23 cellular contexts compared by ENCODE assay signal in genomic region chr2:46663614-46664013, GRCh38. TPM values are rescaled to one million over a fixed set of nuclear protein-coding genes. Genes with fewer than 3 reads are reported as not detected.
A peak's percentile ranks its signal among the peaks of the same experiment; 100 is the strongest.
DNase-seq lines count a peak whose midpoint lies in the region; ATAC-seq and TF ChIP-seq lines count a peak whose summit lies in the region.
"Had no signal": no experiment of that assay in that cellular context is flagged by ENCODE, and none has a peak within 500 bp of the region (broad histone marks: within the 10 kb centered on the region; RNA-seq: fewer than 3 reads in every experiment).

No MANE protein-coding gene starts in this region.

- no peaks in the 10 kb centered on the region for H3K9me3 ChIP-seq in psoas muscle
- H3K9me3 ChIP-seq: BLaER1 treated with 17β-estradiol and CSF1 and Interleukin-3, amounts not matched to agents 10 nM and 100 nM; Caco-2; gastrocnemius medialis; prostate gland; upper lobe of left lung had no signal

- 22 to 55% (median 33%) methylated on average over 2 of the region's 2 CpGs for whole genome bisulfite sequencing in psoas muscle, 3 donors

- intact Hi-C loops in psoas muscle (cut with DNase I), result loop anchor here (1.0 to 10.0 kb wide), 2 partner anchors 19 to 111 kb away; no protein-coding TSS in a partner anchor

- DNase-seq in DMS53 (lab: John Stamatoyannopoulos, UW), result peak; percentile 32
- DNase-seq in DMS53 treated with DMSO at 0.1 percent for 48 hours (lab: John Stamatoyannopoulos, UW; ENCODE audit: unreplicated experiment), result no peak
- peak; percentile 44 for DNase-seq in HT1080 (ENCODE audit: low read depth)
- DNase-seq in glomerular visceral epithelial cell (ENCODE audit: extremely low spot score), result peak; percentile 4
- DNase-seq in psoas muscle, result no peak
- no peak for DNase-seq in nucleus accumbens (lab: John Stamatoyannopoulos, UW)
- DNase-seq: activated B cell treated with CpG ODN at 0.5 μM for 24 hours; activated CD4-positive, alpha-beta T cell treated with anti-CD3 and anti-CD28 coated beads, Interleukin-2, amount 50 U/mL, for 48 hours; activated CD8-positive, alpha-beta memory T cell treated with anti-CD3 and anti-CD28 coated beads, Interleukin-2, amount 50 U/mL, for 48 hours; activated naive CD8-positive, alpha-beta T cell treated with anti-CD3 and anti-CD28 coated beads for 36 hours; Caco-2; EL; erythroblast; gastrocnemius medialis; left colon; NCI-H1417 treated with DMSO at 0.1 percent for 48 hours; NCI-H524 treated with DMSO at 0.1 percent for 48 hours; stimulated activated CD4-positive, alpha-beta T cell treated with anti-CD3 and anti-CD28 coated beads, Interleukin-12 subunit alpha, Interleukin-12 subunit beta, amount 100 ng/mL, for 4 hours; upper lobe of left lung had no signal

- H3K4me3 ChIP-seq in psoas muscle, result no peak overlapping the region
- H3K4me3 ChIP-seq: BLaER1 treated with 17β-estradiol and CSF1 and Interleukin-3, amounts not matched to agents 10 nM and 100 nM; gastrocnemius medialis; prostate gland; upper lobe of left lung had no signal

- H3K4me1 ChIP-seq in psoas muscle, result peaks cover 17% of the 10 kb centered on the region
- H3K4me1 ChIP-seq: Caco-2, prostate gland, upper lobe of left lung had no signal

- no peaks in the 10 kb centered on the region for H3K27me3 ChIP-seq in psoas muscle (ENCODE audit: insufficient read depth in 3 of 3, low read length in 2 of 3)
- H3K27me3 ChIP-seq: BLaER1 treated with 17β-estradiol and CSF1 and Interleukin-3, amounts not matched to agents 10 nM and 100 nM; gastrocnemius medialis; upper lobe of left lung had no signal

- no peaks in the 10 kb centered on the region for H3K36me3 ChIP-seq in psoas muscle (ENCODE audit: insufficient read depth in 1 of 2, low read depth in 1 of 2)
- H3K36me3 ChIP-seq: BLaER1 treated with 17β-estradiol and CSF1 and Interleukin-3, amounts not matched to agents 10 nM and 100 nM; gastrocnemius medialis; prostate gland; upper lobe of left lung had no signal

- TF ChIP-seq CTCF in psoas muscle (IDR thresholded peaks at IDR 0.05), result no peak

- peak overlapping the region; percentile 58 for H3K27ac ChIP-seq in psoas muscle
- H3K27ac ChIP-seq: BLaER1 treated with 17β-estradiol and CSF1 and Interleukin-3, amounts not matched to agents 10 nM and 100 nM; gastrocnemius medialis; prostate gland; upper lobe of left lung had no signal

- ATAC-seq in psoas muscle, result peak; percentile 56 to 81 (median 57)
- ATAC-seq in HG03439 (IDR thresholded peaks at IDR 0.05; ENCODE audit: unreplicated experiment), result no peak
- no peak for ATAC-seq in HG02588 (IDR thresholded peaks at IDR 0.05; ENCODE audit: unreplicated experiment)
- ATAC-seq: left colon had no signal

RNA-seq across cellular contexts. Expression of gene SOCS5, which starts 35.5 kb away (rescaled TPM):
- 27.6 and 33.8 TPM in 2 replicates for total RNA-seq in HT1080 (2014; rRNA removed; shearing (Covaris generic))
- polyA plus RNA-seq in HT1080 (2015; cell fraction: cytosol; rRNA removed), result 24.9 and 30.6 TPM in 2 replicates
- polyA plus RNA-seq in HT1080 (2015; cell fraction: nucleus; rRNA removed), result 22.1 and 25.6 TPM in 2 replicates
- total RNA-seq in psoas muscle, result 10 to 100 TPM; 12.5 to 16.8 (median 15.5) TPM
- polyA plus RNA-seq in psoas muscle, result 10 to 100 TPM in 1 of 3 donors, 1 to 10 TPM in 2; 6.3 to 12.4 (median 7.3) TPM

RNA-seq across cellular contexts. Expression of gene CRIPT, which starts 46.6 kb away (rescaled TPM):
- total RNA-seq in HT1080 (2014; rRNA removed; shearing (Covaris generic)), result 10.9 and 13.7 TPM in 2 replicates
- polyA plus RNA-seq in HT1080 (2015; cell fraction: cytosol; rRNA removed), result 31.6 and 33.9 TPM in 2 replicates
- 12.8 and 16.6 TPM in 2 replicates for polyA plus RNA-seq in HT1080 (2015; cell fraction: nucleus; rRNA removed)
- total RNA-seq in psoas muscle, result 10 to 100 TPM; 10.9 to 15.7 (median 14.4) TPM
- 10 to 100 TPM in 2 of 3 donors, 1 to 10 TPM in 1; 5.7 to 21.4 (median 12.3) TPM for polyA plus RNA-seq in psoas muscle

RNA-seq across cellular contexts. Expression of gene PIGF, which starts 46.8 kb away (rescaled TPM):
- 23.3 and 25.6 TPM in 2 replicates for total RNA-seq in HT1080 (2014; rRNA removed; shearing (Covaris generic))
- 28.5 and 31.3 TPM in 2 replicates for polyA plus RNA-seq in HT1080 (2015; cell fraction: cytosol; rRNA removed)
- polyA plus RNA-seq in HT1080 (2015; cell fraction: nucleus; rRNA removed), result 34.2 and 35.7 TPM in 2 replicates
- 10 to 100 TPM in 2 of 4 donors, 1 to 10 TPM in 2; 7.8 to 13.0 (median 9.3) TPM for total RNA-seq in psoas muscle
- 10 to 100 TPM in 2 of 3 donors, 1 to 10 TPM in 1; 8.6 to 24.1 (median 11.1) TPM for polyA plus RNA-seq in psoas muscle

Comparison
In these comparisons a context has a peak if more than half of its experiments do, and no peak if none do; other contexts are left out.
1. DNase-seq: peak in DMS53 (single experiment), HT1080 (single experiment) and glomerular visceral epithelial cell (single experiment); none in DMS53 treated with DMSO at 0.1 percent for 48 hours (single experiment), psoas muscle (0 of 2) and nucleus accumbens (0 of 56).
2. ATAC-seq: peak in psoas muscle (4 of 4); none in HG03439 (single experiment) and HG02588 (single experiment).